10 cellular contexts compared by ENCODE assay signal in genomic region chr6:3438190-3439167, GRCh38. TPM values are rescaled to one million over a fixed set of nuclear protein-coding genes. Genes with fewer than 3 reads are reported as not detected.
DNase-seq lines count a peak whose midpoint lies in the region; ATAC-seq, FAIRE-seq and TF ChIP-seq lines count a peak whose summit lies in the region.
"Had no signal": no experiment of that assay in that cellular context is flagged by ENCODE, and none has a peak within 500 bp of the region (broad histone marks: within the 10 kb centered on the region; RNA-seq: fewer than 3 reads in every experiment).

No MANE protein-coding gene starts in this region.

- CTCF ChIA-PET in HEK293T (lab: Yijun Ruan, JAX): interaction anchor here (0.6 to 0.7 kb wide), 2 partner anchors 62 to 294 kb away, joined by 3 to 4 read pairs; no protein-coding TSS in a partner anchor

- peaks cover 5% of the 10 kb centered on the region for H3K27me3 Mint-ChIP-seq in activated T-cell treated with anti-CD3 and anti-CD28 coated beads, Interleukin-2, amount 50 U/mL, for 4 hours (ENCODE audit: low read depth)

- H4K20me1 ChIP-seq in fibroblast of lung (ENCODE audit: control insufficient read depth, extremely low read depth, insufficient read depth, low read length): no peaks in the 10 kb centered on the region

- no peak for FAIRE-seq in frontal cortex (lab: Jason Lieb, UNC)

- no peaks in the 10 kb centered on the region for H3K4me1 Mint-ChIP-seq in activated T-cell treated with anti-CD3 and anti-CD28 coated beads, Interleukin-2, amount 50 U/mL, for 4 hours (ENCODE audit: low read depth)
- H3K4me1 Mint-ChIP-seq: activated B cell treated with CpG ODN at 0.5 μM for 24 hours had no signal

- peaks cover 6% of the 10 kb centered on the region for H3K36me3 Mint-ChIP-seq in activated T-cell treated with anti-CD3 and anti-CD28 coated beads, Interleukin-2, amount 50 U/mL, for 4 hours (ENCODE audit: insufficient read depth)

- no peaks in the 10 kb centered on the region for H3K79me2 ChIP-seq in fibroblast of lung (ENCODE audit: control insufficient read depth, insufficient read depth, low read length)

- peak overlapping the region; percentile 34 for H3K27ac ChIP-seq in fibroblast of lung (ENCODE audit: insufficient read depth, low read length)

- H3K4me1 ChIP-seq in fibroblast of lung (ENCODE audit: control insufficient read depth, extremely low read depth, insufficient read depth, low read length): peaks cover 2% of the 10 kb centered on the region
- peaks cover 21% of the 10 kb centered on the region for H3K4me1 ChIP-seq in skeletal muscle satellite cell (ENCODE audit: control insufficient read depth, insufficient read depth, low read length)

- H3K9me3 Mint-ChIP-seq in activated T-cell treated with anti-CD3 and anti-CD28 coated beads, Interleukin-2, amount 50 U/mL, for 4 hours: no peaks in the 10 kb centered on the region
- H3K9me3 Mint-ChIP-seq: activated B cell treated with CpG ODN at 0.5 μM for 24 hours; effector memory CD8-positive, alpha-beta T cell had no signal

- H3K4me3 ChIP-seq in fibroblast of lung (replicated peaks in 1 of 4; ENCODE audit: control extremely low read depth in 1 of 4, insufficient read depth in 1 of 4, low read depth in 3 of 4, low read length in 4 of 4) (no peak overlapping the region), skeletal muscle satellite cell (ENCODE audit: low read length) (no peak overlapping the region)

- H3K36me3 ChIP-seq in fibroblast of lung (ENCODE audit: control insufficient read depth, insufficient read depth, low read length): no peaks in the 10 kb centered on the region
- H3K36me3 ChIP-seq in skeletal muscle satellite cell (ENCODE audit: insufficient read depth, low read length): no peaks in the 10 kb centered on the region

- H3K4me2 ChIP-seq in fibroblast of lung (ENCODE audit: extremely low read depth, insufficient read depth, low read length) (no peak overlapping the region), skeletal muscle satellite cell (ENCODE audit: low read length) (peak overlapping the region; percentile 44)

- DNase-seq in HEK293T (ENCODE audit: extremely low spot score) (peak; percentile 71), NCI-H748 treated with DMSO at 0.1 percent for 48 hours (lab: John Stamatoyannopoulos, UW) (peak; percentile 66), fibroblast of lung (ENCODE audit: low read depth in 2 of 2) (peak; percentile 89 to 90), RKO (ENCODE audit: low spot score) (no peak), frontal cortex (ENCODE audit: low spot score in 2 of 2) (no peak)
- DNase-seq in activated T-cell treated with anti-CD3 and anti-CD28 coated beads, Interleukin-2, amount 50 U/mL, for 4 hours: no peak
- DNase-seq: activated B cell treated with CpG ODN at 0.5 μM for 24 hours; effector memory CD8-positive, alpha-beta T cell had no signal

- TF ChIP-seq CTCF in fibroblast of lung (conservative IDR thresholded peaks at IDR 0.05 in 1 of 2, IDR thresholded peaks at IDR 0.05 in 1 of 2; ENCODE audit: low read depth in 1 of 2, low read length in 2 of 2): no peak

- H3K27me3 ChIP-seq in fibroblast of lung (ENCODE audit: control insufficient read depth, insufficient read depth, low read length) (no peaks in the 10 kb centered on the region), skeletal muscle satellite cell (ENCODE audit: control insufficient read depth, insufficient read depth, low read length) (peaks cover 17% of the 10 kb centered on the region)

- H3K4me3 Mint-ChIP-seq in activated T-cell treated with anti-CD3 and anti-CD28 coated beads, Interleukin-2, amount 50 U/mL, for 4 hours: no peak overlapping the region
- H3K4me3 Mint-ChIP-seq: activated B cell treated with CpG ODN at 0.5 μM for 24 hours; effector memory CD8-positive, alpha-beta T cell had no signal

- H2AFZ ChIP-seq in fibroblast of lung (ENCODE audit: low read length): no peak overlapping the region

- POLR2A ChIA-PET in HEK293T (lab: Yijun Ruan, JAX): interaction anchor here (0.9 kb wide), 2 partner anchors 10 to 12 kb away, joined by 3 read pairs; no protein-coding TSS in a partner anchor

- no peak for ATAC-seq in activated T-cell treated with anti-CD3 and anti-CD28 coated beads, Interleukin-2, amount 50 U/mL, for 4 hours
- no peak for ATAC-seq in HG03108 (IDR thresholded peaks at IDR 0.05; ENCODE audit: unreplicated experiment)
- ATAC-seq: effector memory CD8-positive, alpha-beta T cell had no signal

- H3K9ac ChIP-seq in fibroblast of lung (ENCODE audit: insufficient read depth, low read length): no peak overlapping the region
- H3K9ac ChIP-seq in skeletal muscle satellite cell (ENCODE audit: low read depth, low read length): no peak overlapping the region

- H3K9me3 ChIP-seq in fibroblast of lung (ENCODE audit: control insufficient read depth, insufficient read depth, low read depth, low read length): no peaks in the 10 kb centered on the region
- no peaks in the 10 kb centered on the region for H3K9me3 ChIP-seq in skeletal muscle satellite cell (replicated peaks; ENCODE audit: low read length)

TF ChIP-seq in HEK293T, 16 proteins besides CTCF, POLR2A, EP300 and RAD21:
- TF ChIP-seq PKNOX1 (IDR thresholded peaks at IDR 0.05) (peak; percentile 58), HDGF (IDR thresholded peaks at IDR 0.05; ENCODE audit: borderline replicate concordance) (0 out of 2 replicates have a peak, but pooled peaks have one; percentile 49), BHLHE40 (IDR thresholded peaks at IDR 0.05; ENCODE audit: borderline replicate concordance) (no peak)

RNA-seq across cellular contexts. Expression of gene SLC22A23, which starts 18.4 kb away (rescaled TPM):
- total RNA-seq in fibroblast of lung (3.0 and 5.1 TPM in 2 replicates), frontal cortex (22.8 TPM)
- polyA plus RNA-seq in fibroblast of lung: 0.37 and 0.81 TPM in 2 replicates
- 0.91 and 1.8 TPM in 2 replicates for polyA plus RNA-seq in fibroblast of lung (2012)
- polyA minus RNA-seq in fibroblast of lung (ENCODE audit: low replicate concordance): 4.0 and 6.3 TPM in 2 replicates
- 6.6 and 7.9 TPM in 2 replicates for total RNA-seq in skeletal muscle satellite cell (2012; rRNA removed)
- total RNA-seq in activated T-cell treated with anti-CD3 and anti-CD28 coated beads, Interleukin-2, amount 50 U/mL, for 4 hours: 1 to 10 TPM in 1 of 3 donors, under 1 TPM in 2; 0.50 to 1.2 (median 0.54) TPM

Comparison
In these comparisons a context has a peak if more than half of its experiments do, and no peak if none do; other contexts are left out.
1. DNase-seq: peak in HEK293T (single experiment), NCI-H748 treated with DMSO at 0.1 percent for 48 hours (single experiment) and fibroblast of lung (2 of 2); none in RKO (single experiment), frontal cortex (0 of 2) and activated T-cell treated with anti-CD3 and anti-CD28 coated beads, Interleukin-2, amount 50 U/mL, for 4 hours (single experiment).